Comparison of ENCODE assay signal across 31 cellular contexts in the genomic region with DNA sequence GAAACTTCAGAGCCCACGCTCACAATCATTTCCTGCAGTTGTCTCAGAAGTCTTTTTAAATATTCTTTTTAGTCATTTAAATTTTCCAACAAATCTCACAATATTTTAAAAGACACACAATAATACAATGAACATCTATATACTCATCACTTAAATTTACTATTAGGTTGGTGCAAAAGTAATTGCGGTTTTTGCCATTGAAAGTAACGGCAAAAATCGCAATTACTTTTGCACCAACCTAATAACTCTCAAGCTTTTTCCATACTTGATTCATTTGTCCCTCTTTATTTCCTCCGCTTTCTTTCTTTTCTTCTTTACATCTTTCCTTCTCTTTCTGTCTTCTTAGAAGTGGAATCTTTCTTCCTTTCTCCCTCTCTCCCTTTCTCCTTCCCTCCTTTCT. TPM values are rescaled to one million over a fixed set of nuclear protein-coding genes. Genes with fewer than 3 reads are reported as not detected.
"Had no signal": no experiment of that assay in that cellular context is flagged by ENCODE, and none has a peak within 500 bp of the region (broad histone marks: within the 10 kb centered on the region; RNA-seq: fewer than 3 reads in every experiment).

No MANE protein-coding gene starts in this region.

- FAIRE-seq: colon, TTC549 had no signal

- H3K9me3 ChIP-seq: ascending aorta had no signal

- H3K36me3 ChIP-seq: ascending aorta had no signal

- DNase-seq: activated B cell treated with CpG ODN at 0.5 μM for 24 hours; activated CD4-positive, alpha-beta memory T cell treated with anti-CD3 and anti-CD28 coated beads, Interleukin-2, amount 10 ng/mL, durations not matched to agents 7 days and 5 days; activated CD4-positive, alpha-beta T cell treated with anti-CD3 and anti-CD28 coated beads for 4 hours; activated CD4-positive, alpha-beta T cell treated with anti-CD3 and anti-CD28 coated beads, Interleukin-2, amount 10 ng/mL, durations not matched to agents 24 days and 14 days; activated CD4-positive, alpha-beta T cell treated with anti-CD3 and anti-CD28 coated beads, Interleukin-2, amount 50 U/mL, for 1 hour; activated CD4-positive, alpha-beta T cell treated with anti-CD3 and anti-CD28 coated beads, Interleukin-2, amount 50 U/mL, for 48 hours; activated CD4-positive, CD25-positive, alpha-beta regulatory T cell treated with anti-CD3 and anti-CD28 coated beads, Interleukin-2, amount 50 U/mL, for 72 hours; activated CD8-positive, alpha-beta memory T cell treated with anti-CD3 and anti-CD28 coated beads for 24 hours; activated CD8-positive, alpha-beta memory T cell treated with anti-CD3 and anti-CD28 coated beads, Interleukin-2, amount 10 ng/mL, durations not matched to agents 7 days and 5 days; activated CD8-positive, alpha-beta memory T cell treated with anti-CD3 and anti-CD28 coated beads, Interleukin-2, amount 50 U/mL, for 48 hours; activated CD8-positive, alpha-beta T cell treated with anti-CD3 and anti-CD28 coated beads, Interleukin-2, amount 10 ng/mL, durations not matched to agents 7 days and 5 days; activated effector memory CD4-positive, alpha-beta T cell treated with Interleukin-2 at 50 U/mL for 16 hours; activated gamma-delta T cell; activated naive CD4-positive, alpha-beta T cell treated with anti-CD3 and anti-CD28 coated beads, Interleukin-2, amount 10 ng/mL, durations not matched to agents 7 days and 5 days; activated naive CD4-positive, alpha-beta T cell treated with Interleukin-2 at 50 U/mL for 16 hours; activated naive CD8-positive, alpha-beta T cell treated with anti-CD3 and anti-CD28 coated beads, Interleukin-2, amount 10 ng/mL, durations not matched to agents 7 days and 5 days; activated naive CD8-positive, alpha-beta T cell treated with anti-CD3 and anti-CD28 coated beads, Interleukin-2, amount 50 U/mL, for 24 hours; activated T-cell treated with anti-CD3 and anti-CD28 coated beads, Interleukin-2, amount 50 U/mL, for 24 hours; activated T-cell treated with anti-CD3 and anti-CD28 coated beads, Interleukin-2, amount 50 U/mL, for 48 hours; amygdala; anterior cingulate cortex; central memory CD4-positive, alpha-beta T cell; T-helper 2 cell; T-helper 9 cell had no signal

- H3K27ac ChIP-seq: ascending aorta, VCaP had no signal

- H3K4me3 ChIP-seq: ascending aorta had no signal

- H3K4me1 ChIP-seq: ascending aorta had no signal

- H3K27me3 ChIP-seq: ascending aorta had no signal

- ATAC-seq: activated CD8-positive, alpha-beta memory T cell treated with anti-CD3 and anti-CD28 coated beads, Interleukin-2, amount 10 ng/mL, durations not matched to agents 7 days and 5 days; activated CD8-positive, alpha-beta T cell treated with anti-CD3 and anti-CD28 coated beads, Interleukin-2, amount 10 ng/mL, durations not matched to agents 7 days and 5 days; activated naive CD8-positive, alpha-beta T cell treated with anti-CD3 and anti-CD28 coated beads, Interleukin-2, amount 50 U/mL, for 24 hours had no signal

RNA-seq across cellular contexts. Expression of a gene that starts 19.2 kb away (rescaled TPM):
- total RNA-seq: activated B cell treated with CpG ODN at 0.5 μM for 24 hours; activated CD4-positive, alpha-beta memory T cell treated with anti-CD3 and anti-CD28 coated beads, Interleukin-2, amount 10 ng/mL, durations not matched to agents 7 days and 5 days; activated CD4-positive, alpha-beta T cell treated with anti-CD3 and anti-CD28 coated beads, Interleukin-2, amount 10 ng/mL, durations not matched to agents 24 days and 14 days; activated CD8-positive, alpha-beta memory T cell treated with anti-CD3 and anti-CD28 coated beads, Interleukin-2, amount 10 ng/mL, durations not matched to agents 7 days and 5 days; activated CD8-positive, alpha-beta T cell treated with anti-CD3 and anti-CD28 coated beads, Interleukin-2, amount 10 ng/mL, durations not matched to agents 7 days and 5 days; activated naive CD8-positive, alpha-beta T cell treated with anti-CD3 and anti-CD28 coated beads, Interleukin-2, amount 10 ng/mL, durations not matched to agents 7 days and 5 days; activated T-helper 2 cell treated with anti-CD3 and anti-CD28 coated beads, Interferon-gamma antibody, Interleukin-2, Interleukin-4, amounts not matched to agents 10 μg/mL and 5 μg/mL and 100 μg/mL, durations not matched to agents 14 hours and 24 hours and 36 hours; cardiac septum had no signal
- polyA plus RNA-seq: adipose tissue had no signal
